8 cellular contexts compared by ENCODE assay signal in the genomic region with DNA sequence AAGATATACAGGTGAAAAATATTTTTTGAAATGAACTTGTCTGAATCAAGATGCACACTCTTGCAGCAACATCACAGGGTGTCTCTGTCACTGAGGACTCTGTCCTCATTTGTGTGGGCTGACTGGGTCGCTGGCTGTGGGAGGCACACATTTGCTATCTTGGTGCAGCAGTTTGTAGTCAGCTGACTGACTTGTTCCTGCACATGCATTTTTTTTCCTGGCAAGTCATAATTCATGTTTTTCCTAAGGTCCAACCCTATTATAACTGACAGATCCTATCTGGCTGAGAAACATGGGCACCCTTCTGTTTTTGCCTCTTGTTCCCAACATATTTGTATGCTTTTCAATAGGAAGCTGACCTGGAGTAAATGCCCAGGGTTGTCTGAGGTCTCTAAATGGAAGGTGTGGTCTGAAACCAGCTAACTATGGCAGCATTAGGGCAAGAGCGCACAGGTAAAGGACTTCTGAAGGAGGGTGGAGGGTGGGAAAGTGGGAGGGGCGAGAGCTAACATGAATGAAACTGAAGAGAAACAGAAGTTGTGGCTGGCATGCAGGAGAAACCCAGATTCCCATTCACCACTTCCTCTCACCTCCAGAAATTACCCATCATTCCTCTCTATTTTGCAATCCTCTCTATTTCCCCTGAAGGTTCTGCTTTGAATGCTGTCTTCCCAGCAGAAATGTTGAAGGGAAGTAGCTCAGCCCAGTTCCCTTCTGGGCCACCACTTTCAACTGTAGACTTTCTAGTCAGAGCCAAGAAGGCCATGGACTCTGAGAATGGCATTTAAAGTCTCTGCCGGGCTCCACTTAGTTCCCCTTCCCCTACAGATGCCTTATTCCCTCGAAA.
A peak's percentile ranks its signal among the peaks of the same experiment; 100 is the strongest.
DNase-seq lines count a peak whose midpoint lies in the region; ATAC-seq, FAIRE-seq and TF ChIP-seq lines count a peak whose summit lies in the region.

No MANE protein-coding gene starts in this region.

- H3K4me1 ChIP-seq in HEK293 (ENCODE audit: control insufficient read depth, insufficient read depth, low read length): peaks cover 5% of the 10 kb centered on the region; the same call in 1 of the 2 replicates
- H3K4me1 ChIP-seq in SJCRH30: peaks cover 54% of the 10 kb centered on the region
- H3K4me1 ChIP-seq in gastrocnemius medialis: peaks cover 7 to 21% of the 10 kb centered on the region in 2 donors
- H3K4me1 ChIP-seq in small intestine (ENCODE audit: control insufficient read depth in 2 of 2, insufficient read depth in 1 of 2, low read depth in 1 of 2, low read length in 1 of 2): peaks cover 10 to 18% of the 10 kb centered on the region in 2 donors

- intact Hi-C loops in gastrocnemius medialis (cut with DNase I; ENCODE audit: low total_unique reads): no loop called here

- H3K27ac ChIP-seq in HEK293 (ENCODE audit: extremely low read depth, low read depth, low read length) (no peak overlapping the region), SJCRH30 (peak overlapping the region; percentile 82), gastrocnemius medialis (no peak overlapping the region), small intestine (ENCODE audit: low read depth in 1 of 2, low read length in 1 of 2) (no peak overlapping the region)

- in situ Hi-C loops in gastrocnemius medialis (cut with MboI; ENCODE audit: low sequenced_read_pairs in 4 of 4): no loop called here

- TF ChIP-seq CTCF in HEK293 (tag by site-specific recombination; IDR thresholded peaks at IDR 0.05) (no peak), fibroblast of pulmonary artery (IDR thresholded peaks at IDR 0.05; ENCODE audit: low read length, missing control alignments) (no peak), gastrocnemius medialis (IDR thresholded peaks at IDR 0.05 in 4 of 5, conservative IDR thresholded peaks at IDR 0.05 in 1 of 5) (no peak)

- H3K4me3 ChIP-seq in HEK293 (ENCODE audit: low read depth, low read length) (no peak overlapping the region), SJCRH30 (no peak overlapping the region), fibroblast of pulmonary artery (replicated peaks; ENCODE audit: low read depth, low read length) (no peak overlapping the region), gastrocnemius medialis (no peak overlapping the region), small intestine (ENCODE audit: low read depth in 1 of 2, low read length in 2 of 2) (no peak overlapping the region)

- H3K36me3 ChIP-seq in HEK293 (ENCODE audit: control insufficient read depth in 2 of 2, insufficient read depth in 1 of 2, low read length in 2 of 2) (no peaks in the 10 kb centered on the region), SJCRH30 (no peaks in the 10 kb centered on the region), gastrocnemius medialis (no peaks in the 10 kb centered on the region), small intestine (ENCODE audit: control insufficient read depth in 2 of 2, insufficient read depth in 2 of 2, low read length in 2 of 2) (peaks cover 0 to 2% of the 10 kb centered on the region in 2 donors)

- CTCF ChIA-PET in HEK293 (lab: Yijun Ruan, JAX): interaction anchor here (0.8 to 1.0 kb wide), 2 partner anchors 164 to 243 kb away, joined by 3 read pairs; no protein-coding TSS in a partner anchor

- no peak for FAIRE-seq in small intestine (lab: Jason Lieb, UNC)

- TF ChIP-seq POLR2A in gastrocnemius medialis (IDR thresholded peaks at IDR 0.05): no peak

- H3K27me3 ChIP-seq in SJCRH30: no peaks in the 10 kb centered on the region
- no peaks in the 10 kb centered on the region for H3K27me3 ChIP-seq in gastrocnemius medialis
- H3K27me3 ChIP-seq in small intestine (ENCODE audit: control insufficient read depth in 2 of 2, insufficient read depth in 2 of 2, low read length in 2 of 2): no peaks in the 10 kb centered on the region

- 57% methylated on average over 5 of the region's 5 CpGs for WGBS in small intestine, 3 donors

- POLR2A ChIA-PET in HEK293 (lab: Yijun Ruan, JAX): interaction anchor here (0.5 kb wide), 1 partner anchor 222 kb away, joined by 4 read pairs; no protein-coding TSS in a partner anchor

- no peaks in the 10 kb centered on the region for H3K9me3 ChIP-seq in HEK293 (ENCODE audit: control insufficient read depth, insufficient read depth, low read depth, low read length)
- H3K9me3 ChIP-seq in SJCRH30 (replicated peaks): no peaks in the 10 kb centered on the region
- no peaks in the 10 kb centered on the region for H3K9me3 ChIP-seq in gastrocnemius medialis
- no peaks in the 10 kb centered on the region for H3K9me3 ChIP-seq in small intestine (ENCODE audit: control insufficient read depth, low read depth)

- ATAC-seq in gastrocnemius medialis: peak in 1 of 2 donors; percentile 39
- no peak for ATAC-seq in GM19023 (IDR thresholded peaks at IDR 0.05; ENCODE audit: unreplicated experiment)
- no peak for ATAC-seq in GM18520 (IDR thresholded peaks at IDR 0.05; ENCODE audit: unreplicated experiment)

- DNase-seq in SJCRH30: no peak
- peak; percentile 40 for DNase-seq in fibroblast of pulmonary artery (ENCODE audit: low read depth)
- peak; percentile 4 to 24 for DNase-seq in gastrocnemius medialis
- DNase-seq in small intestine: no peak
- DNase-seq in germinal center (ENCODE audit: low spot score): no peak

TF ChIP-seq in HEK293, 187 proteins besides CTCF, POLR2A, EP300 and RAD21:
- no peak for TF ChIP-seq ZNF302 (tag by site-specific recombination; IDR thresholded peaks at IDR 0.05; ENCODE audit: low read depth)
- TF ChIP-seq ZNF664 (tag by site-specific recombination; IDR thresholded peaks at IDR 0.05): no peak
- TF ChIP-seq, protein P1, sequence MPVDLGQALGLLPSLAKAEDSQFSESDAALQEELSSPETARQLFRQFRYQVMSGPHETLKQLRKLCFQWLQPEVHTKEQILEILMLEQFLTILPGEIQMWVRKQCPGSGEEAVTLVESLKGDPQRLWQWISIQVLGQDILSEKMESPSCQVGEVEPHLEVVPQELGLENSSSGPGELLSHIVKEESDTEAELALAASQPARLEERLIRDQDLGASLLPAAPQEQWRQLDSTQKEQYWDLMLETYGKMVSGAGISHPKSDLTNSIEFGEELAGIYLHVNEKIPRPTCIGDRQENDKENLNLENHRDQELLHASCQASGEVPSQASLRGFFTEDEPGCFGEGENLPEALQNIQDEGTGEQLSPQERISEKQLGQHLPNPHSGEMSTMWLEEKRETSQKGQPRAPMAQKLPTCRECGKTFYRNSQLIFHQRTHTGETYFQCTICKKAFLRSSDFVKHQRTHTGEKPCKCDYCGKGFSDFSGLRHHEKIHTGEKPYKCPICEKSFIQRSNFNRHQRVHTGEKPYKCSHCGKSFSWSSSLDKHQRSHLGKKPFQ (tag by site-specific recombination; IDR thresholded peaks at IDR 0.05): no peak
- TF ChIP-seq, protein P2, sequence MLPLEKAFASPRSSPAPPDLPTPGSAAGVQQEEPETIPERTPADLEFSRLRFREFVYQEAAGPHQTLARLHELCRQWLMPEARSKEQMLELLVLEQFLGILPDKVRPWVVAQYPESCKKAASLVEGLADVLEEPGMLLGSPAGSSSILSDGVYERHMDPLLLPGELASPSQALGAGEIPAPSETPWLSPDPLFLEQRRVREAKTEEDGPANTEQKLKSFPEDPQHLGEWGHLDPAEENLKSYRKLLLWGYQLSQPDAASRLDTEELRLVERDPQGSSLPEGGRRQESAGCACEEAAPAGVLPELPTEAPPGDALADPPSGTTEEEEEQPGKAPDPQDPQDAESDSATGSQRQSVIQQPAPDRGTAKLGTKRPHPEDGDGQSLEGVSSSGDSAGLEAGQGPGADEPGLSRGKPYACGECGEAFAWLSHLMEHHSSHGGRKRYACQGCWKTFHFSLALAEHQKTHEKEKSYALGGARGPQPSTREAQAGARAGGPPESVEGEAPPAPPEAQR (tag by site-specific recombination; IDR thresholded peaks at IDR 0.05): no peak
- TF ChIP-seq KLF9 (tag by site-specific recombination; IDR thresholded peaks at IDR 0.05; ENCODE audit: low read depth): no peak
- TF ChIP-seq PRDM1 (tag by site-specific recombination; IDR thresholded peaks at IDR 0.05): peak; percentile 91
- TF ChIP-seq ZFHX2 (tag by site-specific recombination; conservative IDR thresholded peaks at IDR 0.05): peak; percentile 61
- no peak for TF ChIP-seq ZNF830 (tag by site-specific recombination; IDR thresholded peaks at IDR 0.05; ENCODE audit: low read depth)
- TF ChIP-seq ZNF223 (tag by site-specific recombination; IDR thresholded peaks at IDR 0.05): no peak
- no peak for TF ChIP-seq ZNF48 (tag by site-specific recombination; IDR thresholded peaks at IDR 0.05)
- TF ChIP-seq ZNF548 (tag by site-specific recombination; IDR thresholded peaks at IDR 0.05): no peak
- no peak for TF ChIP-seq ZNF624 (tag by site-specific recombination; IDR thresholded peaks at IDR 0.05)
- TF ChIP-seq EGR2 (tag by site-specific recombination; IDR thresholded peaks at IDR 0.05; ENCODE audit: low read depth): peak; percentile 47; the same call in 1 of the 2 replicates
- no peak for TF ChIP-seq HOXC10 (CRISPR knock-in tag; IDR thresholded peaks at IDR 0.05)
- no peak for TF ChIP-seq ZNF654 (tag by site-specific recombination; IDR thresholded peaks at IDR 0.05; ENCODE audit: low read depth)
TF ChIP-seq in HEK293: peak in this region for 3.

Comparison
In these comparisons a context has a peak if more than half of its experiments do, and no peak if none do; other contexts are left out.
1. DNase-seq: peak in fibroblast of pulmonary artery (single experiment) and gastrocnemius medialis (2 of 2); none in SJCRH30 (0 of 2), small intestine (single experiment) and germinal center (single experiment).